Comparison of ENCODE assay signal across 1 cellular context in genomic region chr2:206159346-206160123, GRCh38.
TF ChIP-seq lines count a peak whose summit lies in the region.

Gene EEF1B2 (plus strand): TSS chr2:206159895. CDS start chr2:206159980, 85 bp downstream.
Gene NDUFS1 (minus strand): TSS chr2:206159444. CDS start chr2:206153678, 5,766 bp downstream.

TF ChIP-seq in K562, 482 proteins besides CTCF, POLR2A, EP300 and RAD21 (continued from another document and continues in another):
- TF ChIP-seq CCAR2 (IDR thresholded peaks at IDR 0.05; ENCODE audit: low read depth, low read length) (no peak), MEIS2 (IDR thresholded peaks at IDR 0.05; ENCODE audit: partially characterized antibody) (no peak), KLF1 (tag; IDR thresholded peaks at IDR 0.05) (no peak), ERF (CRISPR knock-in tag; IDR thresholded peaks at IDR 0.05) (no peak), MEF2D (tag; conservative IDR thresholded peaks at IDR 0.05; ENCODE audit: low read depth) (no peak), PURB (CRISPR knock-in tag; IDR thresholded peaks at IDR 0.05; ENCODE audit: low read depth) (no peak), ZNF354B (CRISPR knock-in tag; IDR thresholded peaks at IDR 0.05) (no peak), U2AF2 (optimal IDR thresholded peaks at IDR 0.05; ENCODE audit: low read depth, low read length) (no peak), CHD4 (IDR thresholded peaks at IDR 0.05; ENCODE audit: insufficient read depth, insufficient replicate concordance, low read depth, low read length, poor library complexity, severe bottlenecking) (no peak), KHSRP (IDR thresholded peaks at IDR 0.05) (no peak), KLF16 (IDR thresholded peaks at IDR 0.05) (no peak), JUNB (CRISPR knock-in tag; conservative IDR thresholded peaks at IDR 0.05) (no peak), TRIM28 (IDR thresholded peaks at IDR 0.05) (no peak), SRSF3 (IDR thresholded peaks at IDR 0.05; ENCODE audit: insufficient read depth, low read length) (no peak), YY1 (IDR thresholded peaks at IDR 0.05; ENCODE audit: borderline replicate concordance in 1 of 3, control insufficient read depth in 1 of 3, extremely low read depth in 1 of 3, insufficient read depth in 3 of 3, insufficient read length in 1 of 3, insufficient replicate concordance in 2 of 3, low read depth in 1 of 3, low read length in 2 of 3) (peak; percentile 64 to 97 (median 93)), TAL1 (IDR thresholded peaks at IDR 0.05) (no peak), SNIP1 (IDR thresholded peaks at IDR 0.05; ENCODE audit: low read depth) (no peak), ZBTB7A (IDR thresholded peaks at IDR 0.05; ENCODE audit: borderline replicate concordance, control insufficient read depth, low read depth, low read length) (peak; percentile 87; the same call in 1 of the 2 replicates), PTTG1 (tag; IDR thresholded peaks at IDR 0.05; ENCODE audit: low read depth) (no peak), ZNF224 (CRISPR knock-in tag; IDR thresholded peaks at IDR 0.05) (no peak), FOSL1 (tag; conservative IDR thresholded peaks at IDR 0.05) (0 out of 2 replicates have a peak, but pooled peaks have one; percentile 10), HDAC3 (IDR thresholded peaks at IDR 0.05; ENCODE audit: borderline replicate concordance, partially characterized antibody) (no peak), CTBP1 (IDR thresholded peaks at IDR 0.05; ENCODE audit: borderline replicate concordance) (peak; percentile 40; the same call in 1 of the 2 replicates), MLX (CRISPR knock-in tag; conservative IDR thresholded peaks at IDR 0.05) (no peak), ZNF24 (IDR thresholded peaks at IDR 0.05) (no peak), ARID3B (CRISPR knock-in tag; IDR thresholded peaks at IDR 0.05; ENCODE audit: borderline replicate concordance) (no peak), C11orf30 (IDR thresholded peaks at IDR 0.05; ENCODE audit: low read depth) (peak; percentile 57), FUS (optimal IDR thresholded peaks at IDR 0.05; ENCODE audit: low read depth, low read length) (no peak), FOXK2 (conservative IDR thresholded peaks at IDR 0.05 in 1 of 2, IDR thresholded peaks at IDR 0.05 in 1 of 2; ENCODE audit: low read depth in 2 of 2) (peak; percentile 30 to 45; a peak in 3 of 4 replicates), POLR2AphosphoS2 (IDR thresholded peaks at IDR 0.05; ENCODE audit: low read length) (no peak), ZNF124 (CRISPR knock-in tag; IDR thresholded peaks at IDR 0.05) (no peak), ZBTB17 (CRISPR knock-in tag; IDR thresholded peaks at IDR 0.05) (no peak), ZNF75A (CRISPR knock-in tag; IDR thresholded peaks at IDR 0.05) (no peak), MBD2 (IDR thresholded peaks at IDR 0.05; ENCODE audit: borderline replicate concordance, low read depth) (no peak; the same call in 1 of the 2 replicates), PHB2 (IDR thresholded peaks at IDR 0.05; ENCODE audit: low read depth) (no peak), STAT5A (IDR thresholded peaks at IDR 0.05; ENCODE audit: borderline replicate concordance, low read length) (no peak)
- TF ChIP-seq, protein P1, sequence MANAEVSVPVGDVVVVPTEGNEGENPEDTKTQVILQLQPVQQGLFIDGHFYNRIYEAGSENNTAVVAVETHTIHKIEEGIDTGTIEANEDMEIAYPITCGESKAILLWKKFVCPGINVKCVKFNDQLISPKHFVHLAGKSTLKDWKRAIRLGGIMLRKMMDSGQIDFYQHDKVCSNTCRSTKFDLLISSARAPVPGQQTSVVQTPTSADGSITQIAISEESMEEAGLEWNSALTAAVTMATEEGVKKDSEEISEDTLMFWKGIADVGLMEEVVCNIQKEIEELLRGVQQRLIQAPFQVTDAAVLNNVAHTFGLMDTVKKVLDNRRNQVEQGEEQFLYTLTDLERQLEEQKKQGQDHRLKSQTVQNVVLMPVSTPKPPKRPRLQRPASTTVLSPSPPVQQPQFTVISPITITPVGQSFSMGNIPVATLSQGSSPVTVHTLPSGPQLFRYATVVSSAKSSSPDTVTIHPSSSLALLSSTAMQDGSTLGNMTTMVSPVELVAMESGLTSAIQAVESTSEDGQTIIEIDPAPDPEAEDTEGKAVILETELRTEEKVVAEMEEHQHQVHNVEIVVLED (CRISPR knock-in tag; IDR thresholded peaks at IDR 0.05) = no peak
- TF ChIP-seq, protein P2, sequence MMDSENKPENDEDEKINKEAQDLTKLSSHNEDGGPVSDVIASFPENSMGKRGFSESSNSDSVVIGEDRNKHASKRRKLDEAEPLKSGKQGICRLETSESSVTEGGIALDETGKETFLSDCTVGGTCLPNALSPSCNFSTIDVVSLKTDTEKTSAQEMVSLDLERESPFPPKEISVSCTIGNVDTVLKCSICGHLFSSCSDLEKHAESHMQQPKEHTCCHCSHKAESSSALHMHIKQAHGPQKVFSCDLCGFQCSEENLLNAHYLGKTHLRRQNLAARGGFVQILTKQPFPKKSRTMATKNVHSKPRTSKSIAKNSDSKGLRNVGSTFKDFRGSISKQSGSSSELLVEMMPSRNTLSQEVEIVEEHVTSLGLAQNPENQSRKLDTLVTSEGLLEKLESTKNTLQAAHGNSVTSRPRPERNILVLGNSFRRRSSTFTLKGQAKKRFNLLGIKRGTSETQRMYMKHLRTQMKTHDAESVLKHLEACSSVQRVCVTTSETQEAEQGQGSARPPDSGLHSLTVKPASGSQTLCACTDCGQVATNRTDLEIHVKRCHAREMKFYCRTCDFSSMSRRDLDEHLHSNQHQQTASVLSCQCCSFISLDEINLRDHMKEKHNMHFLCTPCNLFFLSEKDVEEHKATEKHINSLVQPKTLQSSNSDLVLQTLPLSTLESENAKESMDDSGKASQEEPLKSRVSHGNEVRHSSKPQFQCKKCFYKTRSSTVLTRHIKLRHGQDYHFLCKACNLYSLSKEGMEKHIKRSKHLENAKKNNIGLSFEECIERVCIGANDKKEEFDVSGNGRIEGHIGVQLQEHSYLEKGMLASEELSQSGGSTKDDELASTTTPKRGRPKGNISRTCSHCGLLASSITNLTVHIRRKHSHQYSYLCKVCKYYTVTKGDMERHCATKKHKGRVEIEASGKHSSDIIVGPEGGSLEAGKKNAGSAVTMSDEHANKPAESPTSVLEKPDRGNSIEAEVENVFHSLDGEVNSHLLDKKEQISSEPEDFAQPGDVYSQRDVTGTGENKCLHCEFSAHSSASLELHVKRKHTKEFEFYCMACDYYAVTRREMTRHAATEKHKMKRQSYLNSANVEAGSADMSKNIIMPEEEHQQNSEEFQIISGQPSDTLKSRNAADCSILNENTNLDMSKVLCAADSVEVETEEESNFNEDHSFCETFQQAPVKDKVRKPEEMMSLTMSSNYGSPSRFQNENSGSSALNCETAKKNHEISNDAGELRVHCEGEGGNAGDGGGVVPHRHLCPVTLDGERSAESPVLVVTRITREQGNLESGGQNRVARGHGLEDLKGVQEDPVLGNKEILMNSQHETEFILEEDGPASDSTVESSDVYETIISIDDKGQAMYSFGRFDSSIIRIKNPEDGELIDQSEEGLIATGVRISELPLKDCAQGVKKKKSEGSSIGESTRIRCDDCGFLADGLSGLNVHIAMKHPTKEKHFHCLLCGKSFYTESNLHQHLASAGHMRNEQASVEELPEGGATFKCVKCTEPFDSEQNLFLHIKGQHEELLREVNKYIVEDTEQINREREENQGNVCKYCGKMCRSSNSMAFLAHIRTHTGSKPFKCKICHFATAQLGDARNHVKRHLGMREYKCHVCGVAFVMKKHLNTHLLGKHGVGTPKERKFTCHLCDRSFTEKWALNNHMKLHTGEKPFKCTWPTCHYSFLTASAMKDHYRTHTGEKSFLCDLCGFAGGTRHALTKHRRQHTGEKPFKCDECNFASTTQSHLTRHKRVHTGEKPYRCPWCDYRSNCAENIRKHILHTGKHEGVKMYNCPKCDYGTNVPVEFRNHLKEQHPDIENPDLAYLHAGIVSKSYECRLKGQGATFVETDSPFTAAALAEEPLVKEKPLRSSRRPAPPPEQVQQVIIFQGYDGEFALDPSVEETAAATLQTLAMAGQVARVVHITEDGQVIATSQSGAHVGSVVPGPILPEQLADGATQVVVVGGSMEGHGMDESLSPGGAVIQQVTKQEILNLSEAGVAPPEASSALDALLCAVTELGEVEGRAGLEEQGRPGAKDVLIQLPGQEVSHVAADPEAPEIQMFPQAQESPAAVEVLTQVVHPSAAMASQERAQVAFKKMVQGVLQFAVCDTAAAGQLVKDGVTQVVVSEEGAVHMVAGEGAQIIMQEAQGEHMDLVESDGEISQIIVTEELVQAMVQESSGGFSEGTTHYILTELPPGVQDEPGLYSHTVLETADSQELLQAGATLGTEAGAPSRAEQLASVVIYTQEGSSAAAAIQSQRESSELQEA (IDR thresholded peaks at IDR 0.05; ENCODE audit: low read depth) = peak; percentile 95
- TF ChIP-seq, protein P3, sequence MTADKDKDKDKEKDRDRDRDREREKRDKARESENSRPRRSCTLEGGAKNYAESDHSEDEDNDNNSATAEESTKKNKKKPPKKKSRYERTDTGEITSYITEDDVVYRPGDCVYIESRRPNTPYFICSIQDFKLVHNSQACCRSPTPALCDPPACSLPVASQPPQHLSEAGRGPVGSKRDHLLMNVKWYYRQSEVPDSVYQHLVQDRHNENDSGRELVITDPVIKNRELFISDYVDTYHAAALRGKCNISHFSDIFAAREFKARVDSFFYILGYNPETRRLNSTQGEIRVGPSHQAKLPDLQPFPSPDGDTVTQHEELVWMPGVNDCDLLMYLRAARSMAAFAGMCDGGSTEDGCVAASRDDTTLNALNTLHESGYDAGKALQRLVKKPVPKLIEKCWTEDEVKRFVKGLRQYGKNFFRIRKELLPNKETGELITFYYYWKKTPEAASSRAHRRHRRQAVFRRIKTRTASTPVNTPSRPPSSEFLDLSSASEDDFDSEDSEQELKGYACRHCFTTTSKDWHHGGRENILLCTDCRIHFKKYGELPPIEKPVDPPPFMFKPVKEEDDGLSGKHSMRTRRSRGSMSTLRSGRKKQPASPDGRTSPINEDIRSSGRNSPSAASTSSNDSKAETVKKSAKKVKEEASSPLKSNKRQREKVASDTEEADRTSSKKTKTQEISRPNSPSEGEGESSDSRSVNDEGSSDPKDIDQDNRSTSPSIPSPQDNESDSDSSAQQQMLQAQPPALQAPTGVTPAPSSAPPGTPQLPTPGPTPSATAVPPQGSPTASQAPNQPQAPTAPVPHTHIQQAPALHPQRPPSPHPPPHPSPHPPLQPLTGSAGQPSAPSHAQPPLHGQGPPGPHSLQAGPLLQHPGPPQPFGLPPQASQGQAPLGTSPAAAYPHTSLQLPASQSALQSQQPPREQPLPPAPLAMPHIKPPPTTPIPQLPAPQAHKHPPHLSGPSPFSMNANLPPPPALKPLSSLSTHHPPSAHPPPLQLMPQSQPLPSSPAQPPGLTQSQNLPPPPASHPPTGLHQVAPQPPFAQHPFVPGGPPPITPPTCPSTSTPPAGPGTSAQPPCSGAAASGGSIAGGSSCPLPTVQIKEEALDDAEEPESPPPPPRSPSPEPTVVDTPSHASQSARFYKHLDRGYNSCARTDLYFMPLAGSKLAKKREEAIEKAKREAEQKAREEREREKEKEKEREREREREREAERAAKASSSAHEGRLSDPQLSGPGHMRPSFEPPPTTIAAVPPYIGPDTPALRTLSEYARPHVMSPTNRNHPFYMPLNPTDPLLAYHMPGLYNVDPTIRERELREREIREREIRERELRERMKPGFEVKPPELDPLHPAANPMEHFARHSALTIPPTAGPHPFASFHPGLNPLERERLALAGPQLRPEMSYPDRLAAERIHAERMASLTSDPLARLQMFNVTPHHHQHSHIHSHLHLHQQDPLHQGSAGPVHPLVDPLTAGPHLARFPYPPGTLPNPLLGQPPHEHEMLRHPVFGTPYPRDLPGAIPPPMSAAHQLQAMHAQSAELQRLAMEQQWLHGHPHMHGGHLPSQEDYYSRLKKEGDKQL (CRISPR knock-in tag; IDR thresholded peaks at IDR 0.05; ENCODE audit: borderline replicate concordance) = no peak
- TF ChIP-seq, protein P4, sequence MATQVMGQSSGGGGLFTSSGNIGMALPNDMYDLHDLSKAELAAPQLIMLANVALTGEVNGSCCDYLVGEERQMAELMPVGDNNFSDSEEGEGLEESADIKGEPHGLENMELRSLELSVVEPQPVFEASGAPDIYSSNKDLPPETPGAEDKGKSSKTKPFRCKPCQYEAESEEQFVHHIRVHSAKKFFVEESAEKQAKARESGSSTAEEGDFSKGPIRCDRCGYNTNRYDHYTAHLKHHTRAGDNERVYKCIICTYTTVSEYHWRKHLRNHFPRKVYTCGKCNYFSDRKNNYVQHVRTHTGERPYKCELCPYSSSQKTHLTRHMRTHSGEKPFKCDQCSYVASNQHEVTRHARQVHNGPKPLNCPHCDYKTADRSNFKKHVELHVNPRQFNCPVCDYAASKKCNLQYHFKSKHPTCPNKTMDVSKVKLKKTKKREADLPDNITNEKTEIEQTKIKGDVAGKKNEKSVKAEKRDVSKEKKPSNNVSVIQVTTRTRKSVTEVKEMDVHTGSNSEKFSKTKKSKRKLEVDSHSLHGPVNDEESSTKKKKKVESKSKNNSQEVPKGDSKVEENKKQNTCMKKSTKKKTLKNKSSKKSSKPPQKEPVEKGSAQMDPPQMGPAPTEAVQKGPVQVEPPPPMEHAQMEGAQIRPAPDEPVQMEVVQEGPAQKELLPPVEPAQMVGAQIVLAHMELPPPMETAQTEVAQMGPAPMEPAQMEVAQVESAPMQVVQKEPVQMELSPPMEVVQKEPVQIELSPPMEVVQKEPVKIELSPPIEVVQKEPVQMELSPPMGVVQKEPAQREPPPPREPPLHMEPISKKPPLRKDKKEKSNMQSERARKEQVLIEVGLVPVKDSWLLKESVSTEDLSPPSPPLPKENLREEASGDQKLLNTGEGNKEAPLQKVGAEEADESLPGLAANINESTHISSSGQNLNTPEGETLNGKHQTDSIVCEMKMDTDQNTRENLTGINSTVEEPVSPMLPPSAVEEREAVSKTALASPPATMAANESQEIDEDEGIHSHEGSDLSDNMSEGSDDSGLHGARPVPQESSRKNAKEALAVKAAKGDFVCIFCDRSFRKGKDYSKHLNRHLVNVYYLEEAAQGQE (CRISPR knock-in tag; IDR thresholded peaks at IDR 0.05; ENCODE audit: low read depth) = no peak
